10 cellular contexts compared by ENCODE assay signal in genomic region chr12:27974735-27975221, GRCh38. TPM values are rescaled to one million over a fixed set of nuclear protein-coding genes. Genes with fewer than 3 reads are reported as not detected.
DNase-seq lines count a peak whose midpoint lies in the region; ATAC-seq and TF ChIP-seq lines count a peak whose summit lies in the region.
"Had no signal": no experiment of that assay in that cellular context is flagged by ENCODE, and none has a peak within 500 bp of the region (broad histone marks: within the 10 kb centered on the region; RNA-seq: fewer than 3 reads in every experiment).

No MANE protein-coding gene starts in this region.

- H3K4me3 ChIP-seq in GM23248 (peak overlapping the region; percentile 59), WI38 (ENCODE audit: low read depth, low read length) (peak overlapping the region; percentile 46), fibroblast of villous mesenchyme (ENCODE audit: low read depth, low read length) (peak overlapping the region; percentile 34), skeletal muscle cell (ENCODE audit: low read depth, low read length) (peak overlapping the region; percentile 41)

- H3K27ac ChIP-seq in GM23248, result no peak overlapping the region

- no peaks in the 10 kb centered on the region for H3K36me3 ChIP-seq in GM23248 (ENCODE audit: low read depth)

- no peaks in the 10 kb centered on the region for H4K20me1 ChIP-seq in GM23248 (ENCODE audit: insufficient read depth)

- peak overlapping the region; percentile 58 for H2AFZ ChIP-seq in GM23248

- ATAC-seq in GM19397 (IDR thresholded peaks at IDR 0.05; ENCODE audit: unreplicated experiment) (no peak), HG02870 (IDR thresholded peaks at IDR 0.05; ENCODE audit: unreplicated experiment) (no peak)

- no peaks in the 10 kb centered on the region for H3K9me3 ChIP-seq in GM23248 (ENCODE audit: low read depth)

- peaks cover 28% of the 10 kb centered on the region for H3F3A ChIP-seq in GM23248 (ENCODE audit: insufficient read depth)

- H3K4me2 ChIP-seq in GM23248 (ENCODE audit: unreplicated experiment), result peak overlapping the region; percentile 84

- peak overlapping the region; percentile 59 for H3K9ac ChIP-seq in GM23248

- DNase-seq in GM23248, result no peak
- no peak for DNase-seq in fibroblast of villous mesenchyme (ENCODE audit: low read depth)
- DNase-seq in skeletal muscle cell (ENCODE audit: low read depth), result no peak
- no peak for DNase-seq in GM19238 (ENCODE audit: insufficient read length, low spot score)
- DNase-seq: activated naive CD4-positive, alpha-beta T cell; NCI-H510A treated with DMSO at 0.1 percent for 48 hours had no signal

- no peaks in the 10 kb centered on the region for H3K27me3 ChIP-seq in GM23248 (replicated peaks; ENCODE audit: insufficient read depth)

- in situ Hi-C loops in GM23248 (cut with MboI), result loop anchor here (25.0 kb wide), 2 partner anchors 188 to 1013 kb away; no protein-coding TSS in a partner anchor

- H3K9me2 ChIP-seq in GM23248 (ENCODE audit: insufficient read depth), result no peaks in the 10 kb centered on the region

- H3K79me2 ChIP-seq in GM23248 (ENCODE audit: insufficient read depth), result no peaks in the 10 kb centered on the region

- TF ChIP-seq CTCF in WI38 (IDR thresholded peaks at IDR 0.05; ENCODE audit: low read depth, low read length) (no peak), fibroblast of villous mesenchyme (IDR thresholded peaks at IDR 0.05; ENCODE audit: insufficient read depth, low read depth, low read length) (no peak)

- WGBS in GM23248 (ENCODE audit: low coverage in 1 of 2, low lambda C conversion rate in 2 of 2, missing lambda C conversion rate in 2 of 2), 2 experiments, result 5 to 8% methylated on average over 12 to 26 of the region's 26 CpGs

- H3K4me1 ChIP-seq in GM23248 (ENCODE audit: insufficient read depth), result peaks cover 17% of the 10 kb centered on the region

RNA-seq across cellular contexts. Expression of gene PTHLH, which starts 2.2 kb away (rescaled TPM):
- total RNA-seq in GM23248 (2014; rRNA removed; shearing (Covaris generic)), result 0.51 and 6.4 TPM in 2 replicates
- 4.2 and 4.7 TPM in 2 replicates for polyA plus RNA-seq in GM23248 (2016; fragmentation: Nextera tagmentation; extraction: Ambion mirVana)
- 1.3 and 1.6 TPM in 2 replicates for total RNA-seq in fibroblast of villous mesenchyme
- total RNA-seq: T-helper 2 cell treated with Interferon-gamma antibody and Interleukin-4, amounts not matched to agents 100 ng/mL and 5 ng/mL, for 36 hours had no signal
